In the genomic region with DNA sequence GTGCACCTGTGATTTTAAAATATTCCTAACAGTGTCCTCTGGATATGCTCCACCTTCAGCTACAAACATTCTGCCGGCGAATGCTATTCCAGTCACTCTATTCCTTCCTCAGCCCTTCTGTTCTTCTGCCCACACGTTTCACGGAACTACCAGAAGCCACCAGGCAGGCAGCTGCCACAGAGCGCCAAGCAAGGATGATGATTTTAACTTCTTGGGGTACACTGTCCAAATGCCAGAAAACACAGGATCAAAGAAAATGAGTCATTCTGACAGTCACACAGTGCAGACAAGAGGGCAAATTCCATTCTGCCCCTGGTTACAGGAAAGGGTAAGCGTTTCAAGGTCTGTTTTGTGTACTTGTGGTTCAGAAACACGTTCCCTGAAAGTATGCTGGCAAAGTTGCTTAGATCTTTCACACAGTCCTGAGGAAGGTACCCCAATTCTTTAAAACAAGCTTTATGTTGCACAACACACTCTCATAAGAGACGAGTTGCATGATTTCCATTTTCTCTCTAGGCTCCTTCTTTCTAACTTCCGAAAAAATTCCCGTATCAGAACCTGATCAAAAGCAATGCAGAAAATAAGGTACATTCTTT, we compare ENCODE assay signal across 14 cellular contexts.
A peak's percentile ranks its signal among the peaks of the same experiment; 100 is the strongest.
DNase-seq lines count a peak whose midpoint lies in the region; FAIRE-seq and TF ChIP-seq lines count a peak whose summit lies in the region.
"Had no signal": no experiment of that assay in that cellular context is flagged by ENCODE, and none has a peak within 500 bp of the region (broad histone marks: within the 10 kb centered on the region; RNA-seq: fewer than 3 reads in every experiment).

No MANE protein-coding gene starts in this region.

- FAIRE-seq in small intestine (lab: Jason Lieb, UNC) = no peak
- FAIRE-seq: endometrium had no signal

- no peaks in the 10 kb centered on the region for H3K27me3 ChIP-seq in small intestine (ENCODE audit: control insufficient read depth in 2 of 2, insufficient read depth in 2 of 2, low read length in 2 of 2)

- in situ Hi-C loops in astrocyte of the spinal cord (cut with HindIII; ENCODE audit: low sequenced_read_pairs) = no loop called here

- 16 to 57% (median 28%) methylated on average over 10 of the region's 10 CpGs for WGBS in small intestine, 3 donors

- TF ChIP-seq CTCF in astrocyte of the spinal cord (IDR thresholded peaks at IDR 0.05; ENCODE audit: low read depth, low read length) = no peak

- H3K4me1 ChIP-seq in small intestine (ENCODE audit: control insufficient read depth in 2 of 2, insufficient read depth in 1 of 2, low read depth in 1 of 2, low read length in 1 of 2) = peaks cover 3 to 4% of the 10 kb centered on the region in 2 donors

- no peaks in the 10 kb centered on the region for H3K36me3 ChIP-seq in small intestine (ENCODE audit: control insufficient read depth in 2 of 2, insufficient read depth in 2 of 2, low read length in 2 of 2)
- H3K36me3 ChIP-seq: thoracic aorta had no signal

- DNase-seq in HuH-7 (ENCODE audit: low spot score) (peak; percentile 15), astrocyte of the spinal cord (ENCODE audit: low read depth, low spot score) (peak; percentile 62), left kidney (ENCODE audit: low read depth, low spot score) (peak; percentile 26), small intestine (peak; percentile 87), OCI-M2 (lab: John Stamatoyannopoulos, UW; ENCODE audit: unreplicated experiment) (no peak), NCI-H2081 treated with DMSO at 0.1 percent for 48 hours (lab: John Stamatoyannopoulos, UW) (no peak), NCI-H1694 treated with DMSO at 0.1 percent for 48 hours (lab: John Stamatoyannopoulos, UW) (no peak), T-helper 1 cell (no peak)
- DNase-seq: activated T-cell treated with anti-CD3 and anti-CD28 coated beads for 4 hours, NCI-H1436 treated with DMSO at 0.1 percent for 48 hours, NCI-H526 treated with DMSO at 0.1 percent for 48 hours, SHP77 had no signal

- H3K27ac ChIP-seq in small intestine (ENCODE audit: low read depth in 1 of 2, low read length in 1 of 2) = no peak overlapping the region
- H3K27ac ChIP-seq: thoracic aorta had no signal

- H3K4me3 ChIP-seq in astrocyte of the spinal cord (ENCODE audit: low read depth, low read length) = no peak overlapping the region
- no peak overlapping the region for H3K4me3 ChIP-seq in small intestine (ENCODE audit: low read depth in 1 of 2, low read length in 2 of 2)
- H3K4me3 ChIP-seq: thoracic aorta had no signal

- H3K9me3 ChIP-seq in small intestine (ENCODE audit: control insufficient read depth, low read depth) = no peaks in the 10 kb centered on the region
- H3K9me3 ChIP-seq: thoracic aorta had no signal

Comparison
In these comparisons a context has a peak if more than half of its experiments do, and no peak if none do; other contexts are left out.
1. DNase-seq: peak in HuH-7 (single experiment), astrocyte of the spinal cord (single experiment), left kidney (single experiment) and small intestine (single experiment); none in OCI-M2 (single experiment), NCI-H2081 treated with DMSO at 0.1 percent for 48 hours (single experiment), NCI-H1694 treated with DMSO at 0.1 percent for 48 hours (single experiment) and T-helper 1 cell (0 of 5).